ENCODE assay signal across 8 cellular contexts in the genomic region with DNA sequence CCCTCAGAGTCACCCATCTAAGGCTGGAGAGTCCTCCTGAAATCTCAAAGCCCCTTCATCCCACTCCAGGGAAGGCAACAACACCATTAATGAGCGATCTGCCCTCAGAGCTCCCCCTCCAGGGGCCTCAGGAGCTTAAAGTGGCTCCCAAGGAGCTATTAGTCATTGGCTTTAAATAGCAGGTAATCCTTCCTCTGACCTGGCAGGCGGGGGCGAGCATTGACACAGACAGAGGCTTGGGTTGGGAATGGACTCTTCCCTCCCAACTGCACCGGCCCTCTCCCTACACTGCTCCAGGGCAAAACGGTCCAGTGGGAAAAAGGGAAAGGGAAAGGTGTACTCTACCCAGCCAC. TPM values are rescaled to one million over a fixed set of nuclear protein-coding genes. Genes with fewer than 3 reads are reported as not detected.
DNase-seq lines count a peak whose midpoint lies in the region; ATAC-seq and TF ChIP-seq lines count a peak whose summit lies in the region.

No MANE protein-coding gene starts in this region.

- DNase-seq in DMS79 treated with DMSO at 0.1 percent for 48 hours (lab: John Stamatoyannopoulos, UW): peak; percentile 71
- peak; percentile 65 for DNase-seq in PC-3
- peak in 1 of 2 donors; percentile 78 for DNase-seq in fibroblast of lung (ENCODE audit: low read depth in 2 of 2)
- no peak for DNase-seq in prostate gland (ENCODE audit: low spot score)
- no peak for DNase-seq in GOT3 (lab: John Stamatoyannopoulos, UW)
- DNase-seq in SHP77 treated with DMSO at 0.1 percent for 48 hours (lab: John Stamatoyannopoulos, UW): no peak
- no peak for DNase-seq in midbrain (lab: John Stamatoyannopoulos, UW)
- no peak for DNase-seq in activated CD8-positive, alpha-beta memory T cell treated with anti-CD3 and anti-CD28 coated beads, Interleukin-2, amount 50 U/mL, for 4 hours

- H3K79me2 ChIP-seq in PC-3 (ENCODE audit: low read length) (no peaks in the 10 kb centered on the region), fibroblast of lung (ENCODE audit: control insufficient read depth, insufficient read depth, low read length) (peaks cover 8% of the 10 kb centered on the region)

- peak overlapping the region; percentile 84; the same call in 1 of the 2 replicates for H3K4me3 ChIP-seq in PC-3 (ENCODE audit: low read length)
- peak overlapping the region; percentile 80 to 95 (median 88) for H3K4me3 ChIP-seq in fibroblast of lung (replicated peaks in 1 of 4; ENCODE audit: control extremely low read depth in 1 of 4, insufficient read depth in 1 of 4, low read depth in 3 of 4, low read length in 4 of 4)
- H3K4me3 ChIP-seq in prostate gland: peak overlapping the region in 1 of 2 donors; percentile 60

- BruUV-seq in PC-3 (replicated peaks; lab: Mats Ljungman, UMichigan): no TSS peak

- H3K9ac ChIP-seq in PC-3 (ENCODE audit: low read length): no peak overlapping the region
- no peak overlapping the region for H3K9ac ChIP-seq in fibroblast of lung (ENCODE audit: insufficient read depth, low read length)

- intact Hi-C loops in PC-3 (cut with micrococcal nuclease) (no loop called here), prostate gland (cut with DNase I) (loop anchor here (5.0 kb wide), 1 partner anchor 434 kb away; no protein-coding TSS in a partner anchor)

- H3F3A ChIP-seq in PC-3 (ENCODE audit: low read length, unreplicated experiment): no peaks in the 10 kb centered on the region

- no peaks in the 10 kb centered on the region for H3K9me2 ChIP-seq in PC-3 (replicated peaks; ENCODE audit: low read length)

- H3K27me3 ChIP-seq in PC-3 (ENCODE audit: low read length) (no peaks in the 10 kb centered on the region), fibroblast of lung (ENCODE audit: control insufficient read depth, insufficient read depth, low read length) (no peaks in the 10 kb centered on the region), prostate gland (replicated peaks; ENCODE audit: insufficient read depth) (no peaks in the 10 kb centered on the region)

- peak overlapping the region; percentile 96 for H3K4me2 ChIP-seq in PC-3 (ENCODE audit: low read length)
- peak overlapping the region; percentile 100 for H3K4me2 ChIP-seq in fibroblast of lung (ENCODE audit: extremely low read depth, insufficient read depth, low read length)

- H3K9me3 ChIP-seq in PC-3 (ENCODE audit: low read length): no peaks in the 10 kb centered on the region
- no peaks in the 10 kb centered on the region for H3K9me3 ChIP-seq in fibroblast of lung (ENCODE audit: control insufficient read depth, insufficient read depth, low read depth, low read length)
- H3K9me3 ChIP-seq in prostate gland: no peaks in the 10 kb centered on the region

- POLR2A ChIA-PET in PC-3 (lab: Charles Lee; ENCODE audit: unreplicated experiment): no interaction called here

- H3K27ac ChIP-seq in PC-3 (ENCODE audit: low read length) (0 out of 2 replicates have a peak overlapping the region, but pooled peaks have one; percentile 21), fibroblast of lung (ENCODE audit: insufficient read depth, low read length) (no peak overlapping the region), prostate gland (peak overlapping the region in 1 of 2 donors; percentile 78)

- TF ChIP-seq POLR2A in prostate gland (IDR thresholded peaks at IDR 0.05): peak; percentile 21

- H4K20me1 ChIP-seq in PC-3 (ENCODE audit: low read length): no peaks in the 10 kb centered on the region
- H4K20me1 ChIP-seq in fibroblast of lung (ENCODE audit: control insufficient read depth, extremely low read depth, insufficient read depth, low read length): no peaks in the 10 kb centered on the region

- ATAC-seq in PC-3: peak; percentile 41

- TF ChIP-seq CTCF in PC-3 (conservative IDR thresholded peaks at IDR 0.05; ENCODE audit: low read depth, low read length) (no peak; the same call in 1 of the 2 replicates), fibroblast of lung (conservative IDR thresholded peaks at IDR 0.05 in 1 of 2, IDR thresholded peaks at IDR 0.05 in 1 of 2; ENCODE audit: low read depth in 1 of 2, low read length in 2 of 2) (no peak), prostate gland (IDR thresholded peaks at IDR 0.05) (no peak)

- H3K4me1 ChIP-seq in PC-3 (ENCODE audit: insufficient read depth, low read length) (peaks cover 19% of the 10 kb centered on the region), fibroblast of lung (ENCODE audit: control insufficient read depth, extremely low read depth, insufficient read depth, low read length) (peaks cover 10% of the 10 kb centered on the region), prostate gland (replicated peaks) (no peaks in the 10 kb centered on the region)

- H2AFZ ChIP-seq in PC-3 (ENCODE audit: low read length): 0 out of 2 replicates have a peak overlapping the region, but pooled peaks have one; percentile 15
- no peak overlapping the region for H2AFZ ChIP-seq in fibroblast of lung (ENCODE audit: low read length)

- H3K36me3 ChIP-seq in PC-3 (ENCODE audit: low read depth, low read length) (no peaks in the 10 kb centered on the region), fibroblast of lung (ENCODE audit: control insufficient read depth, insufficient read depth, low read length) (peaks cover 8% of the 10 kb centered on the region), prostate gland (no peaks in the 10 kb centered on the region)

- CTCF ChIA-PET in PC-3 (lab: Charles Lee): interaction anchor here (0.6 kb wide), 1 partner anchor 565 kb away, joined by 4 read pairs; no protein-coding TSS in a partner anchor

- WGBS in prostate gland: 47% methylated on average over 5 of the region's 5 CpGs

RNA-seq across cellular contexts. Expression of a gene that starts 1.4 kb away (rescaled TPM):
- total RNA-seq in PC-3 (2014; rRNA removed): 32.0 and 34.2 TPM in 2 replicates
- 160 and 263 TPM in 2 replicates for total RNA-seq in fibroblast of lung
- 336 and 391 TPM in 2 replicates for polyA plus RNA-seq in fibroblast of lung
- polyA plus RNA-seq in fibroblast of lung (2012): 233 and 306 TPM in 2 replicates
- polyA minus RNA-seq in fibroblast of lung (ENCODE audit: low replicate concordance): 210 and 305 TPM in 2 replicates
- 100 to 1,000 TPM in 1 of 2 donors, 10 to 100 TPM in 1; 63.1 to 263 TPM for total RNA-seq in prostate gland

RNA-seq across cellular contexts. Expression of a gene that starts 16.4 kb away (rescaled TPM):
- total RNA-seq in PC-3 (2014; rRNA removed) (1.0 and 1.1 TPM in 2 replicates), fibroblast of lung (2.8 and 3.1 TPM in 2 replicates), prostate gland (1 to 10 TPM; 2.7 to 5.6 TPM)
- polyA plus RNA-seq in fibroblast of lung: 4.0 and 4.3 TPM in 2 replicates
- 5.0 and 5.4 TPM in 2 replicates for polyA plus RNA-seq in fibroblast of lung (2012)
- polyA minus RNA-seq in fibroblast of lung (ENCODE audit: low replicate concordance): 2.3 and 4.3 TPM in 2 replicates

Comparison
In these comparisons a context has a peak if more than half of its experiments do, and no peak if none do; other contexts are left out.
1. DNase-seq: peak in DMS79 treated with DMSO at 0.1 percent for 48 hours (single experiment) and PC-3 (single experiment); none in prostate gland (single experiment), GOT3 (single experiment), SHP77 treated with DMSO at 0.1 percent for 48 hours (single experiment), midbrain (single experiment) and activated CD8-positive, alpha-beta memory T cell treated with anti-CD3 and anti-CD28 coated beads, Interleukin-2, amount 50 U/mL, for 4 hours (single experiment).